20 cellular contexts compared by ENCODE assay signal in the genomic region with DNA sequence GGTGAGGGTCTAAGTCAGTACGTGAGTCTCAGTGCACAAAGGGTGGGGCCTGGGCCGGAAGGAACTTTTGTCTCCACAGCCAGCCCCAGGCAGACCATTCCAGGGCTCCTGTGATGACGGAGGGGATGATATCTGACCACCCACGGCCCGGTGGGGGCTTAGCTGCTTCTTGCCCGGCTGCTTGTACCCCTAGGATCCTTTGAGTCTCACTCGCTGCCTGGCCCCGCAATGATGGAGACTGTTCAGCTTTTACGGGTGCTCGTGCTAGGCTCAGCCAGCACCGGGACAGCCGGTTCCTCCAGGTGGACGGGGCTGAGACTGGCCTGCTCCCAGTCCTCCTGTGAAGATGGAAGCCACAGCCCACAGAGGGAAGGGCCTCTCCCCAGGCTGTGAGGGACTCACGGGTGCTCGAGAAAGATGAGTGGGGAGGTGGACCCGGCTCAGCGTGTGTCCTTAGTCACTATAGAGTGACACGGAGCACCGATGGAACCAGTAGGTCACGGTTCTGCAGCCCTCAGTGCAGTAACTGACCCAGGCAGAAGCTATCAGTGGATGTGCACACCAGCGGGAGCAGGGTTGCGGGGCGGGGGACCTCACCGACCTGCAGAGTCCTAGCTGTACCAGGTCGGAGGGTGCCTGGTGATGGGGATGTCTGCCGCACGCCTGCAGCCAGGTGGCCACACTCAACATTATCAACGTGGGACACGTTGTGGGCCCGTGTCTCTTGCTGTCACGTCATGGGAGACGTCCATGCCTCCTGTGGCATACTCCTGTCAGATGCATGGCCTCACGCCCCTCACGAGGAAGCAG.
"Had no signal": no experiment of that assay in that cellular context is flagged by ENCODE, and none has a peak within 500 bp of the region (broad histone marks: within the 10 kb centered on the region; RNA-seq: fewer than 3 reads in every experiment).

No MANE protein-coding gene starts in this region.

- H3K36me3 ChIP-seq: transverse colon, uterus had no signal

- DNase-seq: activated CD4-positive, alpha-beta memory T cell treated with anti-CD3 and anti-CD28 coated beads, Interleukin-2, amount 10 ng/mL, durations not matched to agents 7 days and 5 days; activated CD4-positive, alpha-beta T cell treated with anti-CD3 and anti-CD28 coated beads, Interleukin-2, amount 10 ng/mL, durations not matched to agents 24 days and 14 days; activated effector memory CD4-positive, alpha-beta T cell treated with Interleukin-2 at 50 U/mL for 16 hours; activated naive CD4-positive, alpha-beta T cell treated with anti-CD3 and anti-CD28 coated beads, Interleukin-2, amount 10 ng/mL, durations not matched to agents 7 days and 5 days; activated T-cell treated with anti-CD3 and anti-CD28 coated beads, Interleukin-2, amount 50 U/mL, for 72 hours; amygdala; left lung; midbrain; occipital lobe; stimulated activated CD4-positive, alpha-beta T cell treated with anti-CD3 and anti-CD28 coated beads, Interleukin-2, amount 100 ng/mL, for 24 hours; stomach; T-cell; T-helper 9 cell; transverse colon; uterus had no signal

- H3K4me1 ChIP-seq: left lung had no signal

- H3K4me3 ChIP-seq: cardiac muscle cell, gastroesophageal sphincter, left lung, stomach, transverse colon, uterus had no signal

- H3K27me3 ChIP-seq: cardiac muscle cell, gastroesophageal sphincter, left lung, transverse colon, uterus had no signal

- ATAC-seq: activated CD4-positive, CD25-positive, alpha-beta regulatory T cell treated with anti-CD3 and anti-CD28 coated beads, Interleukin-2, amount 50 U/mL, for 24 hours; activated T-cell treated with anti-CD3 and anti-CD28 coated beads, Interleukin-2, amount 50 U/mL, for 72 hours; gastroesophageal sphincter; left lung; stimulated activated memory B cell treated with anti-CD40 and anti-IgM and Interleukin-4, amounts not matched to agents 10 μg/mL and 1 μg/mL and 100 μg/mL, for 72 hours; T-cell had no signal

- H3K9me3 ChIP-seq: gastroesophageal sphincter, left lung, stomach, transverse colon, uterus had no signal

- H3K27ac ChIP-seq: cardiac muscle cell, epithelial cell of prostate, left lung, uterus had no signal
